1 cellular context compared by ENCODE assay signal in genomic region chr3:9750556-9751411, GRCh38.
TF ChIP-seq lines count a peak whose summit lies in the region.

No MANE protein-coding gene starts in this region.

TF ChIP-seq in SK-N-SH treated with all-trans-retinoic acid at 6 μM for 48 hours, 23 proteins besides CTCF, POLR2A, EP300 and RAD21 (continued from another document):
- TF ChIP-seq POU6F1 (CRISPR knock-in tag; IDR thresholded peaks at IDR 0.05; ENCODE audit: borderline replicate concordance, low read depth), result no peak
